In genomic region chr10:18197706-18198105, GRCh38 we compare ENCODE assay signal across 14 cellular contexts. TPM values are rescaled to one million over a fixed set of nuclear protein-coding genes. Genes with fewer than 3 reads are reported as not detected.
"Had no signal": no experiment of that assay in that cellular context is flagged by ENCODE, and none has a peak within 500 bp of the region (broad histone marks: within the 10 kb centered on the region; RNA-seq: fewer than 3 reads in every experiment).

No MANE protein-coding gene starts in this region.

- H3K4me1 ChIP-seq: adrenal gland had no signal

- H3K36me3 ChIP-seq: adrenal gland, ovary, WERI-Rb-1 had no signal

- H3K27ac ChIP-seq: adrenal gland, ovary, WERI-Rb-1 had no signal

- H3K27me3 Mint-ChIP-seq: activated CD8-positive, alpha-beta memory T cell treated with anti-CD3 and anti-CD28 coated beads, Interleukin-2, amount 10 ng/mL, durations not matched to agents 7 days and 5 days; activated naive CD4-positive, alpha-beta T cell treated with anti-CD3 and anti-CD28 coated beads, Interleukin-2, amount 10 ng/mL, durations not matched to agents 7 days and 5 days; activated T-cell treated with anti-CD3 and anti-CD28 coated beads, Interleukin-2, amount 50 U/mL, for 24 hours had no signal

- H3K4me1 Mint-ChIP-seq: activated CD4-positive, alpha-beta T cell treated with anti-CD3 and anti-CD28 coated beads for 36 hours; activated CD8-positive, alpha-beta memory T cell treated with anti-CD3 and anti-CD28 coated beads, Interleukin-2, amount 10 ng/mL, durations not matched to agents 7 days and 5 days; activated naive CD4-positive, alpha-beta T cell treated with anti-CD3 and anti-CD28 coated beads, Interleukin-2, amount 10 ng/mL, durations not matched to agents 7 days and 5 days; immature natural killer cell; stimulated activated naive B cell treated with anti-CD40 and anti-IgM and Interleukin-4, amounts not matched to agents 10 μg/mL and 1 μg/mL and 100 μg/mL, for 72 hours had no signal

- H3K4me3 Mint-ChIP-seq: activated CD4-positive, alpha-beta memory T cell treated with anti-CD3 and anti-CD28 coated beads for 36 hours; activated CD4-positive, alpha-beta T cell treated with anti-CD3 and anti-CD28 coated beads for 36 hours; activated CD8-positive, alpha-beta memory T cell treated with anti-CD3 and anti-CD28 coated beads, Interleukin-2, amount 10 ng/mL, durations not matched to agents 7 days and 5 days; activated naive CD4-positive, alpha-beta T cell treated with anti-CD3 and anti-CD28 coated beads, Interleukin-2, amount 10 ng/mL, durations not matched to agents 7 days and 5 days; activated T-cell treated with anti-CD3 and anti-CD28 coated beads, Interleukin-2, amount 50 U/mL, for 24 hours; immature natural killer cell; stimulated activated naive B cell treated with anti-CD40 and anti-IgM and Interleukin-4, amounts not matched to agents 10 μg/mL and 1 μg/mL and 100 μg/mL, for 72 hours had no signal

- H3K27me3 ChIP-seq: adrenal gland, ovary had no signal

- ATAC-seq: activated CD4-positive, alpha-beta T cell treated with anti-CD3 and anti-CD28 coated beads for 36 hours; activated CD8-positive, alpha-beta memory T cell treated with anti-CD3 and anti-CD28 coated beads, Interleukin-2, amount 10 ng/mL, durations not matched to agents 7 days and 5 days; stimulated activated naive B cell treated with anti-CD40 and anti-IgM and Interleukin-4, amounts not matched to agents 10 μg/mL and 1 μg/mL and 100 μg/mL, for 72 hours had no signal

- H3K27ac Mint-ChIP-seq: activated CD4-positive, alpha-beta memory T cell treated with anti-CD3 and anti-CD28 coated beads for 36 hours; activated CD4-positive, alpha-beta T cell treated with anti-CD3 and anti-CD28 coated beads for 36 hours; activated CD8-positive, alpha-beta memory T cell treated with anti-CD3 and anti-CD28 coated beads, Interleukin-2, amount 10 ng/mL, durations not matched to agents 7 days and 5 days; activated naive CD4-positive, alpha-beta T cell treated with anti-CD3 and anti-CD28 coated beads, Interleukin-2, amount 10 ng/mL, durations not matched to agents 7 days and 5 days; activated T-cell treated with anti-CD3 and anti-CD28 coated beads, Interleukin-2, amount 50 U/mL, for 24 hours; immature natural killer cell; stimulated activated naive B cell treated with anti-CD40 and anti-IgM and Interleukin-4, amounts not matched to agents 10 μg/mL and 1 μg/mL and 100 μg/mL, for 72 hours had no signal

- H3K36me3 Mint-ChIP-seq: activated CD4-positive, alpha-beta memory T cell treated with anti-CD3 and anti-CD28 coated beads for 36 hours; activated CD8-positive, alpha-beta memory T cell treated with anti-CD3 and anti-CD28 coated beads, Interleukin-2, amount 10 ng/mL, durations not matched to agents 7 days and 5 days; activated naive CD4-positive, alpha-beta T cell treated with anti-CD3 and anti-CD28 coated beads, Interleukin-2, amount 10 ng/mL, durations not matched to agents 7 days and 5 days; immature natural killer cell; stimulated activated naive B cell treated with anti-CD40 and anti-IgM and Interleukin-4, amounts not matched to agents 10 μg/mL and 1 μg/mL and 100 μg/mL, for 72 hours had no signal

- H3K4me3 ChIP-seq: adrenal gland, ovary had no signal

- DNase-seq: activated CD4-positive, alpha-beta memory T cell treated with anti-CD3 and anti-CD28 coated beads for 36 hours; activated CD4-positive, alpha-beta T cell treated with anti-CD3 and anti-CD28 coated beads for 36 hours; activated CD8-positive, alpha-beta memory T cell treated with anti-CD3 and anti-CD28 coated beads, Interleukin-2, amount 10 ng/mL, durations not matched to agents 7 days and 5 days; activated naive CD4-positive, alpha-beta T cell treated with anti-CD3 and anti-CD28 coated beads, Interleukin-2, amount 10 ng/mL, durations not matched to agents 7 days and 5 days; activated T-cell treated with anti-CD3 and anti-CD28 coated beads, Interleukin-2, amount 50 U/mL, for 24 hours; adrenal gland; immature natural killer cell; ovary; stimulated activated naive B cell treated with anti-CD40 and anti-IgM and Interleukin-4, amounts not matched to agents 10 μg/mL and 1 μg/mL and 100 μg/mL, for 72 hours; trophoblast cell; WERI-Rb-1 had no signal

- H3K9me3 Mint-ChIP-seq: activated CD4-positive, alpha-beta memory T cell treated with anti-CD3 and anti-CD28 coated beads for 36 hours; activated naive CD4-positive, alpha-beta T cell treated with anti-CD3 and anti-CD28 coated beads, Interleukin-2, amount 10 ng/mL, durations not matched to agents 7 days and 5 days; activated T-cell treated with anti-CD3 and anti-CD28 coated beads, Interleukin-2, amount 50 U/mL, for 24 hours; stimulated activated naive B cell treated with anti-CD40 and anti-IgM and Interleukin-4, amounts not matched to agents 10 μg/mL and 1 μg/mL and 100 μg/mL, for 72 hours had no signal

RNA-seq across cellular contexts. Expression of gene CACNB2, which starts 57.5 kb away (rescaled TPM):
- total RNA-seq: activated CD4-positive, alpha-beta memory T cell treated with anti-CD3 and anti-CD28 coated beads for 36 hours; activated CD4-positive, alpha-beta T cell treated with anti-CD3 and anti-CD28 coated beads for 36 hours; activated CD8-positive, alpha-beta memory T cell treated with anti-CD3 and anti-CD28 coated beads, Interleukin-2, amount 10 ng/mL, durations not matched to agents 7 days and 5 days; myocyte; renal cortical epithelial cell; T-helper 1 cell treated with Interleukin-12 subunit alpha and Interleukin-12 subunit beta and Interleukin-4 antibody, amounts not matched to agents 30 ng/mL and 1 ng/mL, for 36 hours had no signal
